In the genomic region with DNA sequence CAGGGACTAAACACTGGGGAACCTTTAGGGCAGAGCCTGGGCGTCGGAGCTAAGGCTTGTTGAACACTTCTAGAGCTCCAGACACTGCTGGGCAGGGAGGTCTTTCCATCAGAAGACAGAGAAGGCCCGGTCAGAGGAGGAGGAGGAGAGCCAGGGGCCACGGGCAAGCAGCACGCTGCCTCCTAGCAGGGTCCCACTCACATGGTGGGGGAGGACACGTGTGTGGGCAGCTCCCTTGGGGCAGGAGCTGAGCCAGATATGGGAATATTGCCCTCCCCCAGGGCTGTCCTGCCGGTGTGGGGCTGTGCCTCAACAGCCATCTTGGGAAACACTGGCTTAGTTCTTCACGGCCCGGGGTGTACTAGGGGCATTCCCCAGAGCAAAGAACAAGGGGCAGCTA, we compare ENCODE assay signal across 14 cellular contexts.
A peak's percentile ranks its signal among the peaks of the same experiment; 100 is the strongest.
DNase-seq lines count a peak whose midpoint lies in the region; ATAC-seq, FAIRE-seq and TF ChIP-seq lines count a peak whose summit lies in the region.
"Had no signal": no experiment of that assay in that cellular context is flagged by ENCODE, and none has a peak within 500 bp of the region (broad histone marks: within the 10 kb centered on the region; RNA-seq: fewer than 3 reads in every experiment).

No MANE protein-coding gene starts in this region.

- TF ChIP-seq RAD21 in H1 (IDR thresholded peaks at IDR 0.05 in 1 of 2, conservative IDR thresholded peaks at IDR 0.05 in 1 of 2; ENCODE audit: low read depth in 2 of 2, low read length in 2 of 2): no peak

- H2AFZ ChIP-seq in H1 (ENCODE audit: low read length) (no peak overlapping the region), neuronal stem cell (ENCODE audit: low read length) (no peak overlapping the region)
- H2AFZ ChIP-seq: GM23338 had no signal

- H4K20me1 ChIP-seq in H1 (replicated peaks in 1 of 2; ENCODE audit: control insufficient read depth in 1 of 2, insufficient read depth in 2 of 2, low read length in 2 of 2): no peaks in the 10 kb centered on the region
- H4K20me1 ChIP-seq: BLaER1 had no signal

- H3K4me2 ChIP-seq in H1 (ENCODE audit: insufficient read depth in 1 of 2, low read depth in 2 of 2, low read length in 2 of 2) (no peak overlapping the region), neuronal stem cell (ENCODE audit: insufficient read depth, low read length, poor library complexity, severe bottlenecking) (no peak overlapping the region)
- H3K4me2 ChIP-seq: GM23338 had no signal

- H4K8ac ChIP-seq in H1 (ENCODE audit: extremely low read depth, insufficient read depth, low read length) (peak overlapping the region; percentile 28; the same call in 1 of the 2 replicates), neuronal stem cell (ENCODE audit: low read depth, low read length) (no peak overlapping the region)

- H2BK15ac ChIP-seq in H1 (ENCODE audit: low read length) (no peak overlapping the region), neuronal stem cell (ENCODE audit: low read length) (peak overlapping the region; percentile 39)

- CTCF ChIA-PET in H1 (lab: Charles Lee; ENCODE audit: partially characterized antibody): interaction anchor here (0.9 to 1.5 kb wide), 4 partner anchors 27 to 86 kb away, joined by 3 to 4 read pairs (median 3); no protein-coding TSS in a partner anchor

- H3K4me1 ChIP-seq in left ventricle myocardium inferior (no peaks in the 10 kb centered on the region), H1 (replicated peaks in 1 of 4; ENCODE audit: control insufficient read depth in 3 of 4, insufficient read depth in 4 of 4, low read length in 3 of 4) (peaks cover 0 to 2% (median 0%) of the 10 kb centered on the region in 4 experiments; a peak in 1 of 7 replicates), neuronal stem cell (ENCODE audit: control insufficient read depth in 2 of 2, insufficient read depth in 1 of 2, low read depth in 1 of 2, low read length in 2 of 2) (peaks cover 0 to 12% of the 10 kb centered on the region in 2 donors)

- no peak for TF ChIP-seq CTCF in left ventricle myocardium inferior (IDR thresholded peaks at IDR 0.05; ENCODE audit: borderline replicate concordance)
- TF ChIP-seq CTCF in H1 (IDR thresholded peaks at IDR 0.05; ENCODE audit: control extremely low read depth in 1 of 3, insufficient read depth in 1 of 3, low read depth in 1 of 3, low read length in 3 of 3): no peak

- H2AK5ac ChIP-seq in H1 (ENCODE audit: low read depth, low read length) (no peak overlapping the region), neuronal stem cell (ENCODE audit: low read depth, low read length) (peak overlapping the region; percentile 14)

- H3K56ac ChIP-seq in H1 (replicated peaks; ENCODE audit: insufficient read length, low read depth, low read length): no peak overlapping the region

- 80% methylated on average over 8 of the region's 9 CpGs; no CpG with 5 or more reads in 1 of the 2 experiments for WGBS in H1 (ENCODE audit: extremely low coverage in 1 of 2, insufficient coverage in 1 of 2, insufficient read length in 1 of 2, insufficient replicate concordance in 2 of 2, low coverage in 1 of 2, low lambda C conversion rate in 2 of 2, missing lambda C conversion rate in 1 of 2), 2 experiments
- no CpG with 5 or more reads among the region's 9 CpGs for WGBS in neuronal stem cell (ENCODE audit: extremely low coverage in 2 of 2, insufficient read length in 2 of 2, insufficient replicate concordance in 1 of 2), 2 donors

- POLR2A ChIA-PET in H1 (lab: Charles Lee; ENCODE audit: partially characterized antibody): interaction anchor here (1.0 kb wide), 1 partner anchor 88 kb away, joined by 3 read pairs; no protein-coding TSS in a partner anchor

- TF ChIP-seq EP300 in H1 (IDR thresholded peaks at IDR 0.05; ENCODE audit: borderline replicate concordance in 1 of 2, low read depth in 2 of 2, low read length in 2 of 2): no peak

- intact Hi-C loops in cardiac septum (cut with DNase I) (no loop called here), left ventricle myocardium inferior (cut with micrococcal nuclease) (no loop called here)

- H3K27ac ChIP-seq in left ventricle myocardium inferior (replicated peaks) (no peak overlapping the region), H1 (ENCODE audit: low read depth, low read length) (no peak overlapping the region), neuronal stem cell (replicated peaks; ENCODE audit: low read length) (no peak overlapping the region)
- H3K27ac ChIP-seq: BLaER1 had no signal

- H3K4ac ChIP-seq in H1 (replicated peaks; ENCODE audit: insufficient read length, low read depth, low read length): no peak overlapping the region
- H3K4ac ChIP-seq in neuronal stem cell (ENCODE audit: low read length): no peak overlapping the region

- H2BK5ac ChIP-seq in H1 (ENCODE audit: low read depth, low read length) (no peak overlapping the region), neuronal stem cell (ENCODE audit: low read length) (no peak overlapping the region)

- H3K36me3 ChIP-seq in left ventricle myocardium inferior: no peaks in the 10 kb centered on the region
- no peaks in the 10 kb centered on the region for H3K36me3 ChIP-seq in H1 (ENCODE audit: control insufficient read depth in 2 of 4, insufficient read depth in 4 of 4, low read length in 3 of 4)
- no peaks in the 10 kb centered on the region for H3K36me3 ChIP-seq in neuronal stem cell (replicated peaks in 1 of 2; ENCODE audit: control insufficient read depth in 2 of 2, insufficient read depth in 2 of 2, low read length in 2 of 2)
- H3K36me3 ChIP-seq: BLaER1 had no signal

- FAIRE-seq in H1 (lab: Jason Lieb, UNC): no peak

- no peak overlapping the region for H3K4me3 ChIP-seq in left ventricle myocardium inferior
- no peak overlapping the region for H3K4me3 ChIP-seq in H1 (ENCODE audit: extremely low read depth in 1 of 4, insufficient read depth in 2 of 4, low read depth in 3 of 4, low read length in 4 of 4)
- no peak overlapping the region for H3K4me3 ChIP-seq in neuronal stem cell (ENCODE audit: low read length in 2 of 2)
- H3K4me3 ChIP-seq: BLaER1, GM23338 had no signal

- H3K18ac ChIP-seq in H1 (ENCODE audit: extremely low read depth, low read length) (no peak overlapping the region), neuronal stem cell (ENCODE audit: low read length) (no peak overlapping the region)

- no peak overlapping the region for H3K14ac ChIP-seq in H1 (ENCODE audit: insufficient read length)
- H3K14ac ChIP-seq in neuronal stem cell (ENCODE audit: low read length): no peak overlapping the region

- H2BK120ac ChIP-seq in H1 (replicated peaks; ENCODE audit: low read depth, low read length): no peak overlapping the region
- H2BK120ac ChIP-seq in neuronal stem cell (ENCODE audit: low read depth, low read length): no peak overlapping the region

- H4K91ac ChIP-seq in H1 (replicated peaks; ENCODE audit: insufficient read length, low read length) (no peak overlapping the region), neuronal stem cell (ENCODE audit: low read depth, low read length, poor library complexity) (no peak overlapping the region)

- no peak for TF ChIP-seq POLR2A in H1 (IDR thresholded peaks at IDR 0.05; ENCODE audit: control extremely low read depth in 1 of 2, low read depth in 2 of 2, low read length in 2 of 2)

- H3K79me2 ChIP-seq in H1 (ENCODE audit: control insufficient read depth in 1 of 2, insufficient read depth in 2 of 2, low read length in 2 of 2): no peaks in the 10 kb centered on the region

- no peak for ATAC-seq in HG02763 (IDR thresholded peaks at IDR 0.05; ENCODE audit: unreplicated experiment)
- ATAC-seq: GM23338 had no signal

- H3K79me1 ChIP-seq in H1 (ENCODE audit: low read depth, low read length) (no peaks in the 10 kb centered on the region), neuronal stem cell (ENCODE audit: low read depth, low read length) (no peaks in the 10 kb centered on the region)

- no peaks in the 10 kb centered on the region for H3K23me2 ChIP-seq in H1 (ENCODE audit: low read depth, low read length)

- peaks cover 27% of the 10 kb centered on the region for H3K27me3 ChIP-seq in left ventricle myocardium inferior (ENCODE audit: low read depth)
- H3K27me3 ChIP-seq in H1 (replicated peaks in 1 of 4; ENCODE audit: control insufficient read depth in 3 of 4, extremely low read depth in 1 of 4, insufficient read depth in 3 of 4, low read length in 3 of 4): no peaks in the 10 kb centered on the region
- peaks cover 0 to 3% (median 0%) of the 10 kb centered on the region in 3 experiments for H3K27me3 ChIP-seq in neuronal stem cell (ENCODE audit: control insufficient read depth in 3 of 3, insufficient read depth in 3 of 3, low read depth in 1 of 3, low read length in 3 of 3)
- H3K27me3 ChIP-seq: BLaER1 had no signal

- H3K9ac ChIP-seq in H1 (replicated peaks in 1 of 4; ENCODE audit: extremely low read depth in 1 of 4, low read depth in 3 of 4, low read length in 3 of 4): no peak overlapping the region
- no peak overlapping the region for H3K9ac ChIP-seq in neuronal stem cell (ENCODE audit: low read depth, low read length, poor library complexity)
- H3K9ac ChIP-seq: BLaER1 had no signal

- H3K9me3 ChIP-seq in left ventricle myocardium inferior (replicated peaks) (peaks cover 11% of the 10 kb centered on the region), H1 (ENCODE audit: insufficient read depth in 2 of 2, low read depth in 1 of 2, low read length in 1 of 2) (no peaks in the 10 kb centered on the region; a peak in 1 of 4 replicates), neuronal stem cell (replicated peaks in 1 of 2; ENCODE audit: control insufficient read depth in 2 of 2, insufficient read depth in 1 of 2, low read depth in 1 of 2, low read length in 2 of 2) (no peaks in the 10 kb centered on the region)
- H3K9me3 ChIP-seq: BLaER1 had no signal

- no peak overlapping the region for H3K23ac ChIP-seq in H1 (ENCODE audit: insufficient read length)
- H3K23ac ChIP-seq in neuronal stem cell (ENCODE audit: low read depth, low read length, poor library complexity): peak overlapping the region; percentile 25

- H2BK12ac ChIP-seq in H1 (ENCODE audit: low read depth, low read length) (no peak overlapping the region), neuronal stem cell (ENCODE audit: low read length) (no peak overlapping the region)

- DNase-seq in cardiac septum (ENCODE audit: low spot score): peak; percentile 39
- no peak for DNase-seq in left ventricle myocardium inferior
- DNase-seq in H1 (ENCODE audit: low read depth in 1 of 2, low spot score in 2 of 2): no peak
- no peak for DNase-seq in neuronal stem cell (ENCODE audit: low spot score)
- no peak for DNase-seq in NOMO-1 (lab: John Stamatoyannopoulos, UW; ENCODE audit: unreplicated experiment in 2 of 2)
- no peak for DNase-seq in ecto neural progenitor cell (ENCODE audit: low spot score)
- DNase-seq: 8988T; CD4-positive, alpha-beta memory T cell; DMS79 treated with DMSO at 0.1 percent for 48 hours; GF-D8; H9 had no signal

- no peak overlapping the region for H4K5ac ChIP-seq in H1 (ENCODE audit: insufficient read length, low read depth, low read length)

- no peak overlapping the region for H2BK20ac ChIP-seq in H1 (ENCODE audit: low read length)

TF ChIP-seq in H1, 55 proteins besides CTCF, POLR2A, EP300 and RAD21 (continues in another document):
- TF ChIP-seq TEAD4 (IDR thresholded peaks at IDR 0.05; ENCODE audit: low read depth, low read length) (no peak), RBBP5 (IDR thresholded peaks at IDR 0.05; ENCODE audit: borderline replicate concordance, low read depth, low read length) (no peak)
